Comparison of ENCODE assay signal across 8 cellular contexts in genomic region chr7:29194206-29194593, GRCh38. TPM values are rescaled to one million over a fixed set of nuclear protein-coding genes. Genes with fewer than 3 reads are reported as not detected.
DNase-seq lines count a peak whose midpoint lies in the region; ATAC-seq and TF ChIP-seq lines count a peak whose summit lies in the region.

No MANE protein-coding gene starts in this region.

- WGBS in HUES64: 0% methylated on average over 38 of the region's 40 CpGs
- 0% methylated on average over 16 of the region's 40 CpGs; no CpG with 5 or more reads in 1 of the 2 donors for WGBS in body of pancreas, 2 donors

- peaks cover 15% of the 10 kb centered on the region for H3K4me1 ChIP-seq in BLaER1
- H3K4me1 ChIP-seq in HUES64 (ENCODE audit: insufficient read depth, low read length): peaks cover 34% of the 10 kb centered on the region
- peaks cover 56% of the 10 kb centered on the region for H3K4me1 ChIP-seq in body of pancreas
- peaks cover 0 to 34% (median 30%) of the 10 kb centered on the region in 5 donors for H3K4me1 ChIP-seq in subcutaneous abdominal adipose tissue (ENCODE audit: control insufficient read depth in 5 of 5, insufficient read depth in 5 of 5, low read length in 5 of 5)

- no peaks in the 10 kb centered on the region for H3K9me3 Mint-ChIP-seq in HFFc6

- no peaks in the 10 kb centered on the region for H3K36me3 Mint-ChIP-seq in HFFc6 (ENCODE audit: low read depth)

- intact Hi-C loops in body of pancreas (cut with DNase I): no loop called here
- intact Hi-C loops in left colon (cut with DNase I, micrococcal nuclease): loop anchor here in 1 of 2 donors (5.0 kb wide), 1 partner anchor 213 kb away; no protein-coding TSS in a partner anchor

- H3K27ac Mint-ChIP-seq in HFFc6: no peak overlapping the region

- DNase-seq in body of pancreas (peak in 3 of 4 donors; percentile 41 to 55 (median 47)), left colon (peak; percentile 31 to 45), HFFc6 (no peak), occipital lobe (lab: John Stamatoyannopoulos, UW) (no peak)

- H3K9me3 ChIP-seq in BLaER1 (no peaks in the 10 kb centered on the region), HUES64 (ENCODE audit: insufficient read depth, low read depth, low read length) (no peaks in the 10 kb centered on the region), body of pancreas (no peaks in the 10 kb centered on the region), subcutaneous abdominal adipose tissue (ENCODE audit: control insufficient read depth in 5 of 5, low read length in 5 of 5) (no peaks in the 10 kb centered on the region)

- H3K36me3 ChIP-seq in BLaER1 (no peaks in the 10 kb centered on the region), HUES64 (ENCODE audit: insufficient read depth, low read length) (no peaks in the 10 kb centered on the region), body of pancreas (replicated peaks in 1 of 2; ENCODE audit: insufficient read depth in 1 of 2, low read depth in 2 of 2) (no peaks in the 10 kb centered on the region), subcutaneous abdominal adipose tissue (ENCODE audit: control insufficient read depth in 5 of 5, insufficient read depth in 5 of 5, low read length in 5 of 5) (no peaks in the 10 kb centered on the region)

- H3K9ac ChIP-seq in BLaER1 (peak overlapping the region; percentile 70), HUES64 (ENCODE audit: low read depth, low read length) (peak overlapping the region; percentile 38; the same call in 1 of the 2 replicates), subcutaneous abdominal adipose tissue (ENCODE audit: low read length in 5 of 5) (peak overlapping the region in 3 of 5 donors; percentile 53 to 65 (median 57))

- H4K20me1 ChIP-seq in BLaER1: no peaks in the 10 kb centered on the region

- peaks cover 27% of the 10 kb centered on the region for H3K27me3 Mint-ChIP-seq in HFFc6 (ENCODE audit: insufficient read depth)

- no peak overlapping the region for H3K4me3 Mint-ChIP-seq in HFFc6

- TF ChIP-seq POLR2A in body of pancreas (IDR thresholded peaks at IDR 0.05): no peak

- peak overlapping the region; percentile 89 for H3K4me3 ChIP-seq in BLaER1
- H3K4me3 ChIP-seq in HUES64 (ENCODE audit: low read length): peak overlapping the region; percentile 73
- H3K4me3 ChIP-seq in body of pancreas: peak overlapping the region; percentile 78
- H3K4me3 ChIP-seq in subcutaneous abdominal adipose tissue (ENCODE audit: low read depth in 1 of 5, low read length in 5 of 5): peak overlapping the region in 4 of 5 donors; percentile 74 to 93 (median 86)

- H3K27ac ChIP-seq in BLaER1 (peak overlapping the region; percentile 25; the same call in 1 of the 2 replicates), HUES64 (ENCODE audit: low read depth, low read length) (no peak overlapping the region), body of pancreas (peak overlapping the region; percentile 90 to 99 (median 94)), subcutaneous abdominal adipose tissue (ENCODE audit: low read depth, low read length) (no peak overlapping the region)

- peaks cover 53% of the 10 kb centered on the region for H3K27me3 ChIP-seq in BLaER1
- H3K27me3 ChIP-seq in HUES64 (ENCODE audit: insufficient read depth, low read length): peaks cover 84% of the 10 kb centered on the region
- H3K27me3 ChIP-seq in body of pancreas: no peaks in the 10 kb centered on the region
- peaks cover 0 to 3% (median 0%) of the 10 kb centered on the region in 5 donors for H3K27me3 ChIP-seq in subcutaneous abdominal adipose tissue (ENCODE audit: control insufficient read depth in 5 of 5, insufficient read depth in 4 of 5, low read length in 5 of 5)

- no peaks in the 10 kb centered on the region for H3K4me1 Mint-ChIP-seq in HFFc6 (ENCODE audit: low read depth)

- H3K4me2 ChIP-seq in BLaER1: peak overlapping the region; percentile 91

- ATAC-seq in body of pancreas (peak; percentile 10), left colon (peak; percentile 41), HG02642 (IDR thresholded peaks at IDR 0.05; ENCODE audit: poor library complexity, unreplicated experiment) (no peak)

- no peak for TF ChIP-seq CTCF in body of pancreas (IDR thresholded peaks at IDR 0.05)
- no peak for TF ChIP-seq CTCF in HFFc6 (IDR thresholded peaks at IDR 0.05)

RNA-seq across cellular contexts. Expression of gene CHN2, which starts 0.4 kb away (rescaled TPM):
- 4.6 TPM for polyA plus RNA-seq in HUES64 (2013, experiment 1 of 2)
- 5.2 TPM for polyA plus RNA-seq in HUES64 (2013, experiment 2 of 2)
- 10 to 100 TPM; 55.7 to 58.6 TPM for total RNA-seq in body of pancreas
- 10 to 100 TPM; 30.0 to 32.9 TPM for total RNA-seq in left colon
- total RNA-seq in HFFc6 (2021; fragmentation: NEBNext Ultra II Directional; extraction: Animal tissue kit (Norgen Biotek cat#: 25700)): not detected
- total RNA-seq in occipital lobe: 76.3 TPM

RNA-seq across cellular contexts. Expression of gene CPVL, which starts 47.9 kb away (rescaled TPM):
- polyA plus RNA-seq in HUES64 (2013, experiment 1 of 2): 28.7 TPM
- 36.8 TPM for polyA plus RNA-seq in HUES64 (2013, experiment 2 of 2)
- 10 to 100 TPM in 1 of 2 donors, 1 to 10 TPM in 1; 4.0 to 17.9 TPM for total RNA-seq in body of pancreas
- total RNA-seq in left colon: 10 to 100 TPM in 1 of 2 donors, 1 to 10 TPM in 1; 4.7 to 18.4 TPM
- total RNA-seq in HFFc6 (2021; fragmentation: NEBNext Ultra II Directional; extraction: Animal tissue kit (Norgen Biotek cat#: 25700)): not detected
- total RNA-seq in occipital lobe: 69.9 TPM

Comparison
In these comparisons a context has a peak if more than half of its experiments do, and no peak if none do; other contexts are left out.
1. H3K27ac ChIP-seq: peak in BLaER1 (single experiment) and body of pancreas (4 of 4); none in HUES64 (single experiment) and subcutaneous abdominal adipose tissue (single experiment).
2. DNase-seq: peak in body of pancreas (3 of 4) and left colon (2 of 2); none in HFFc6 (single experiment) and occipital lobe (single experiment).
3. RNA of gene CHN2, which starts 0.4 kb away (total RNA-seq): 76.3 TPM in occipital lobe (single experiment), 55.7 to 58.6 TPM in body of pancreas and 30.0 to 32.9 TPM in left colon; not detected in HFFc6; every median in the first group is over 10 times any median in the second.
4. RNA of gene CPVL, which starts 47.9 kb away (total RNA-seq): 69.9 TPM in occipital lobe (single experiment), 4.7 to 18.4 TPM in left colon and 4.0 to 17.9 TPM in body of pancreas; not detected in HFFc6; every median in the first group is over 4 times any median in the second.
5. Peak in every context shown above with its lines, with median percentiles within 50 percentile points of each other: H3K4me3 ChIP-seq and H3K9ac ChIP-seq.